ENCODE assay signal across 18 cellular contexts in the genomic region with DNA sequence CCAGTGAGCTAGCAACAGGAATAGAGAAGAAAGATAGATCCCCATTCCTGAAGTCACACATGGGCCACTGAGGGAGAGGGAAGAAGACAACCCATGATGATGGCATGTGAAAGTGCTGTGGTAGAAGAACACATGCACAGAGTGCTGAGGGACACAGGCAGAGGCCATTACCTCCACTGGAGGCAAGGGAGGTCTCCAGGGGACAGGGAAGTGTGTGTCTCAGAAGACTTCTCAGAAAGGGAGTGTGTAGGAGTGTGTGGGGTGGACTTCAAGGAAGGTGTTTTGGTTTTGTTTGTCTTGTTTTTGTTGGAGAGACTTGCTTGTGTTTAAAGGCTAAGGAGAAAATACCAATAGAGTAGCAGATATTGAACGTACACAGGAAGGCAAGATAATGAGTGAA.
DNase-seq lines count a peak whose midpoint lies in the region; ATAC-seq and TF ChIP-seq lines count a peak whose summit lies in the region.
"Had no signal": no experiment of that assay in that cellular context is flagged by ENCODE, and none has a peak within 500 bp of the region (broad histone marks: within the 10 kb centered on the region; RNA-seq: fewer than 3 reads in every experiment).

No MANE protein-coding gene starts in this region.

- H3K27ac ChIP-seq in upper lobe of right lung (no peak overlapping the region), body of pancreas (no peak overlapping the region)
- H3K27ac ChIP-seq: BLaER1, tibial nerve had no signal

- no peak for TF ChIP-seq POLR2A in body of pancreas (IDR thresholded peaks at IDR 0.05)

- intact Hi-C loops in upper lobe of right lung (cut with DNase I) = no loop called here
- intact Hi-C loops in body of pancreas (cut with DNase I) = no loop called here

- H3K4me1 ChIP-seq in upper lobe of right lung = no peaks in the 10 kb centered on the region
- no peaks in the 10 kb centered on the region for H3K4me1 ChIP-seq in body of pancreas
- H3K4me1 ChIP-seq: BLaER1, tibial nerve had no signal

- ATAC-seq in GM19025 (IDR thresholded peaks at IDR 0.05; ENCODE audit: low read depth, unreplicated experiment) (peak; percentile 19), HG02588 (IDR thresholded peaks at IDR 0.05; ENCODE audit: unreplicated experiment) (peak; percentile 33), HG03108 (IDR thresholded peaks at IDR 0.05; ENCODE audit: unreplicated experiment) (peak; percentile 16), upper lobe of right lung (peak; percentile 36), HG03457 (IDR thresholded peaks at IDR 0.05; ENCODE audit: unreplicated experiment) (no peak), body of pancreas (no peak)
- ATAC-seq: HepG2, left cardiac atrium, Panc1, SK-N-SH treated with all-trans-retinoic acid at 6 μM for 48 hours had no signal

- no peak for TF ChIP-seq CTCF in upper lobe of right lung (IDR thresholded peaks at IDR 0.05)
- TF ChIP-seq CTCF in body of pancreas (IDR thresholded peaks at IDR 0.05) = no peak

- WGBS in body of pancreas, 2 donors = 73 to 86% methylated on average over 1 of the region's 1 CpG

- H3K9me3 ChIP-seq in upper lobe of right lung (no peaks in the 10 kb centered on the region), body of pancreas (no peaks in the 10 kb centered on the region)
- H3K9me3 ChIP-seq: tibial nerve had no signal

- DNase-seq in upper lobe of right lung = no peak
- no peak for DNase-seq in body of pancreas
- DNase-seq in NCI-H2227 (lab: John Stamatoyannopoulos, UW; ENCODE audit: unreplicated experiment) = no peak
- DNase-seq: activated CD4-positive, alpha-beta T cell treated with anti-CD3 and anti-CD28 coated beads, Interleukin-2, amount 50 U/mL, for 1 hour; DMS153; left cardiac atrium; NCI-H774; occipital lobe; stimulated activated CD4-positive, alpha-beta T cell treated with anti-CD3 and anti-CD28 coated beads, Interleukin-4, amount 100 ng/mL, for 1 hour had no signal

- H3K4me3 ChIP-seq in upper lobe of right lung (no peak overlapping the region), body of pancreas (no peak overlapping the region)
- H3K4me3 ChIP-seq: BLaER1, tibial nerve had no signal

- no peaks in the 10 kb centered on the region for H3K27me3 ChIP-seq in upper lobe of right lung
- H3K27me3 ChIP-seq in body of pancreas = no peaks in the 10 kb centered on the region
- H3K27me3 ChIP-seq: BLaER1, tibial nerve had no signal

- no peaks in the 10 kb centered on the region for H3K36me3 ChIP-seq in upper lobe of right lung
- H3K36me3 ChIP-seq in body of pancreas (replicated peaks in 1 of 2; ENCODE audit: insufficient read depth in 1 of 2, low read depth in 2 of 2) = no peaks in the 10 kb centered on the region
- H3K36me3 ChIP-seq: BLaER1, tibial nerve had no signal

Comparison
In these comparisons a context has a peak if more than half of its experiments do, and no peak if none do; other contexts are left out.
1. ATAC-seq: peak in GM19025 (single experiment), HG02588 (single experiment), HG03108 (single experiment) and upper lobe of right lung (single experiment); none in HG03457 (single experiment) and body of pancreas (single experiment).